ENCODE assay signal across 8 cellular contexts in the genomic region with DNA sequence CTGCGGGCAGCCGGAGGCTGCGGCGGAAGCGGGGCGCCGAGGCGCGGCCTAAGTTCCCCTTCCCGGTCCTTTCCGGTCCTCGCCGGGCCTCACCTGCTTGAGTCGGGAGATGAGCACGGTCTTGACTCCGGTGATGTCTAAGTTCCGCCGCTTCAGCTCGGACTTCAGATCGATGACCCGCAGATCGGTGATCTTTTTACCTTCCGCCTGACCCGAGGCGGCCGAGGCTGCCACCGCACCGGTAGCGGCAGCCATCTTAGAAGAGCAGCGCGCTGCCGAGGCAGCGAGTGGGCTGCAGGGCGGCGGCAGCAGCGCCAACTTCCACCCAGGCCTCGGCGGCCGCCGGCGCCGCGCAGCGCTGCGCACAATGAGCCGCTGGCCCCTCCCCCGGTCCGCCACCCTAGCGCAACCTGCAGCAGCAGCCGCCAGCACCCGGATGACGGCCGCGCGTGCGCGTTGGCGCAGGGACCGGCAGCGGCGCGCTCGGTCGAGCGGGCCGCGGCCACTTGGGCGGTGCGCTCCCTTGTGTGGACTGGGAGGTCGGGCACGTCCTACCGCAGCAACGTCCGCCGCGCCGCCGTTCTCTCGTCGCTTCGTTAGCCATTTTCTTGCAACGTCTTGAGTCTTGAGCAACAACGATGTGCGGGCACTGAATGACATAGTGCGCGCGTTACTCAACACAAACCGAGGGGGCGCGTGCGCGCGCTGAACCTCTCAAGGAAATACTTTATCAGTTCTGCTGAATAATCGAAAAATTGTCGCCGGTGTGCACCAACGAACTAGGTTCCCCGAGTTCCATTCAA. TPM values are rescaled to one million over a fixed set of nuclear protein-coding genes. Genes with fewer than 3 reads are reported as not detected.
DNase-seq lines count a peak whose midpoint lies in the region; ATAC-seq and TF ChIP-seq lines count a peak whose summit lies in the region.

Gene SLTM, minus strand, starts transcription at position 369 of the 803 bp plus-strand sequence. Its CDS starts 114 bp downstream, at position 255.

- peak; percentile 87 for ATAC-seq in HG02852 (IDR thresholded peaks at IDR 0.05; ENCODE audit: unreplicated experiment)
- ATAC-seq in T-cell (replicated peaks in 1 of 4): peak; percentile 93 to 97 (median 96)
- ATAC-seq in heart left ventricle: peak; percentile 90 to 99 (median 97)
- peak; percentile 97 to 99 for ATAC-seq in upper lobe of left lung (ENCODE audit: low FRiP score in 2 of 2)

- WGBS in adipose tissue, 3 donors: 0% methylated on average over 85 to 98 of the region's 98 CpGs
- 0% methylated on average over 45 to 98 of the region's 98 CpGs for WGBS in heart left ventricle, 4 donors
- 0% methylated on average over 6 to 27 of the region's 98 CpGs for WGBS in upper lobe of left lung, 2 donors

- H3K4me3 ChIP-seq in heart left ventricle (peak within 1 kb of the TSS; percentile 54 to 99 (median 84)), upper lobe of left lung (peak within 1 kb of the TSS; percentile 59 to 81 (median 68))

- no peaks in the 10 kb centered on the region for H3K9me3 Mint-ChIP-seq in T-cell

- peak; percentile 12 for TF ChIP-seq CTCF in GM13976 (IDR thresholded peaks at IDR 0.05; ENCODE audit: borderline replicate concordance, control extremely low read depth, extremely low read depth, insufficient read depth, missing control alignments)
- TF ChIP-seq CTCF in heart left ventricle (IDR thresholded peaks at IDR 0.05): peak in 8 of 12 donors; percentile 15 to 46 (median 30)
- peak in 5 of 6 experiments; percentile 9 to 67 (median 53) for TF ChIP-seq CTCF in upper lobe of left lung (IDR thresholded peaks at IDR 0.05)

- H3K9me3 ChIP-seq in heart left ventricle: no peaks in the 10 kb centered on the region
- H3K9me3 ChIP-seq in upper lobe of left lung: no peaks in the 10 kb centered on the region

- in situ Hi-C loops in GM13976 (cut with MboI; ENCODE audit: low sequenced_read_pairs, unreplicated experiment): no loop called here

- DNase-seq in GM13976 (ENCODE audit: low spot score) (peak; percentile 95), NCI-H146 (lab: John Stamatoyannopoulos, UW) (peak; percentile 87), T-cell (peak; percentile 89 to 96 (median 93)), heart left ventricle (peak; percentile 94 to 97 (median 95)), posterior vena cava (ENCODE audit: low spot score) (peak; percentile 98), upper lobe of left lung (peak; percentile 95 to 99)

- H3K36me3 ChIP-seq in heart left ventricle: peaks cover 0 to 27% (median 11%) of the 10 kb centered on the region in 9 donors
- H3K36me3 ChIP-seq in upper lobe of left lung: peaks cover 2 to 15% (median 6%) of the 10 kb centered on the region in 4 donors

- intact Hi-C loops in heart left ventricle (cut with DNase I) (loop anchor here in 3 of 10 donors (2.0 to 10.0 kb wide), 3 partner anchors 161 to 709 kb away; partner anchors contain the start of gene MINDY2 (in 3 of the 3)), posterior vena cava (cut with DNase I) (no loop called here)

- peak within 1 kb of the TSS; percentile 96 for H3K27ac ChIP-seq in adipose tissue (ENCODE audit: low read depth, low read length)
- H3K27ac ChIP-seq in heart left ventricle: peak within 1 kb of the TSS; percentile 91 to 100 (median 99)
- peak within 1 kb of the TSS; percentile 92 to 100 (median 98) for H3K27ac ChIP-seq in upper lobe of left lung

- H3K27me3 Mint-ChIP-seq in T-cell: no peaks in the 10 kb centered on the region

- H3K36me3 Mint-ChIP-seq in T-cell: no peaks in the 10 kb centered on the region

- H3K4me3 Mint-ChIP-seq in T-cell: peak within 1 kb of the TSS; percentile 91 to 99 (median 97)

- H3K27ac Mint-ChIP-seq in T-cell: peak within 1 kb of the TSS; percentile 100

- H3K4me1 ChIP-seq in heart left ventricle (peaks cover 2 to 38% (median 26%) of the 10 kb centered on the region in 12 donors), upper lobe of left lung (peaks cover 20 to 28% (median 25%) of the 10 kb centered on the region in 4 donors)

- TF ChIP-seq EP300 in upper lobe of left lung (IDR thresholded peaks at IDR 0.05): peak in 1 of 4 donors; percentile 50

- H3K27me3 ChIP-seq in heart left ventricle: no peaks in the 10 kb centered on the region
- H3K27me3 ChIP-seq in upper lobe of left lung: no peaks in the 10 kb centered on the region

- TF ChIP-seq POLR2A in heart left ventricle (IDR thresholded peaks at IDR 0.05): peak; percentile 72 to 95
- TF ChIP-seq POLR2A in upper lobe of left lung (IDR thresholded peaks at IDR 0.05): peak; percentile 39 to 99 (median 95)

- POLR2A ChIA-PET in T-cell (lab: Charles Lee): no interaction called here

- CTCF ChIA-PET in T-cell (lab: Charles Lee): no interaction called here

- peaks cover 17 to 36% (median 24%) of the 10 kb centered on the region in 3 donors for H3K4me1 Mint-ChIP-seq in T-cell

RNA-seq across cellular contexts. Expression of gene SLTM, which starts in this region (rescaled TPM):
- total RNA-seq in T-cell (100 to 1,000 TPM; 129 to 172 (median 140) TPM), heart left ventricle (10 to 100 TPM; 42.0 to 68.2 (median 48.1) TPM), posterior vena cava (10 to 100 TPM; 71.1 to 71.6 TPM), upper lobe of left lung (100 to 1,000 TPM in 3 of 6 donors, 10 to 100 TPM in 3; 77.2 to 261 (median 100) TPM)
- polyA plus RNA-seq in adipose tissue (10 to 100 TPM; 38.0 to 62.8 (median 58.3) TPM), heart left ventricle (10 to 100 TPM; 41.9 to 51.7 TPM)

Comparison
In these comparisons a context has a peak if more than half of its experiments do, and no peak if none do; other contexts are left out.
1. Peak in every context shown above with its lines: DNase-seq, ATAC-seq, H3K4me3 ChIP-seq and H3K27ac ChIP-seq.